In genomic region chr2:26648516-26648915, GRCh38 we compare ENCODE assay signal across 23 cellular contexts. TPM values are rescaled to one million over a fixed set of nuclear protein-coding genes. Genes with fewer than 3 reads are reported as not detected.
DNase-seq lines count a peak whose midpoint lies in the region; ATAC-seq and TF ChIP-seq lines count a peak whose summit lies in the region.
"Had no signal": no experiment of that assay in that cellular context is flagged by ENCODE, and none has a peak within 500 bp of the region (broad histone marks: within the 10 kb centered on the region; RNA-seq: fewer than 3 reads in every experiment).

No MANE protein-coding gene starts in this region.

- no peak overlapping the region for H3K4me3 ChIP-seq in spleen
- no peak overlapping the region for H3K4me3 ChIP-seq in osteoblast (ENCODE audit: insufficient read depth, low read length)
- no peak overlapping the region for H3K4me3 ChIP-seq in effector memory CD4-positive, alpha-beta T cell (ENCODE audit: insufficient read depth, low read depth, low read length, poor library complexity, severe bottlenecking)
- H3K4me3 ChIP-seq: MG63 had no signal

- no peak for ATAC-seq in left lobe of liver
- ATAC-seq in stimulated activated memory B cell treated with anti-CD40 and anti-IgM and Interleukin-4, amounts not matched to agents 10 μg/mL and 1 μg/mL and 100 μg/mL, for 72 hours = no peak

- H3K27me3 Mint-ChIP-seq in activated T-helper 2 cell treated with anti-CD3 and anti-CD28 coated beads, Interferon-gamma antibody, Interleukin-2, Interleukin-4, amounts not matched to agents 10 μg/mL and 5 μg/mL and 100 μg/mL, durations not matched to agents 14 hours and 24 hours and 36 hours (ENCODE audit: low read depth) = peaks cover 17% of the 10 kb centered on the region
- H3K27me3 Mint-ChIP-seq in stimulated activated memory B cell treated with anti-CD40 and anti-IgM and Interleukin-4, amounts not matched to agents 10 μg/mL and 1 μg/mL and 100 μg/mL, for 72 hours = peaks cover 74% of the 10 kb centered on the region

- H3K27ac Mint-ChIP-seq in activated T-helper 2 cell treated with anti-CD3 and anti-CD28 coated beads, Interferon-gamma antibody, Interleukin-2, Interleukin-4, amounts not matched to agents 10 μg/mL and 5 μg/mL and 100 μg/mL, durations not matched to agents 14 hours and 24 hours and 36 hours = no peak overlapping the region
- H3K27ac Mint-ChIP-seq in stimulated activated memory B cell treated with anti-CD40 and anti-IgM and Interleukin-4, amounts not matched to agents 10 μg/mL and 1 μg/mL and 100 μg/mL, for 72 hours = no peak overlapping the region
- H3K27ac Mint-ChIP-seq: CD4-positive, alpha-beta memory T cell had no signal

- no peaks in the 10 kb centered on the region for H3K36me3 Mint-ChIP-seq in activated T-helper 2 cell treated with anti-CD3 and anti-CD28 coated beads, Interferon-gamma antibody, Interleukin-2, Interleukin-4, amounts not matched to agents 10 μg/mL and 5 μg/mL and 100 μg/mL, durations not matched to agents 14 hours and 24 hours and 36 hours (ENCODE audit: low read depth)
- H3K36me3 Mint-ChIP-seq in stimulated activated memory B cell treated with anti-CD40 and anti-IgM and Interleukin-4, amounts not matched to agents 10 μg/mL and 1 μg/mL and 100 μg/mL, for 72 hours = no peaks in the 10 kb centered on the region
- H3K36me3 Mint-ChIP-seq: CD4-positive, alpha-beta memory T cell had no signal

- no peaks in the 10 kb centered on the region for H3K9me3 ChIP-seq in spleen
- no peaks in the 10 kb centered on the region for H3K9me3 ChIP-seq in osteoblast (ENCODE audit: low read depth, low read length)
- no peaks in the 10 kb centered on the region for H3K9me3 ChIP-seq in effector memory CD4-positive, alpha-beta T cell (ENCODE audit: control insufficient read depth, low read length)
- H3K9me3 ChIP-seq: MG63 had no signal

- TF ChIP-seq CTCF in spleen (IDR thresholded peaks at IDR 0.05 in 8 of 11, conservative IDR thresholded peaks at IDR 0.05 in 3 of 11) = no peak
- no peak for TF ChIP-seq CTCF in osteoblast (IDR thresholded peaks at IDR 0.05; ENCODE audit: extremely low read depth, low read depth, low read length)

- no peak for TF ChIP-seq POLR2A in spleen (IDR thresholded peaks at IDR 0.05)

- no peaks in the 10 kb centered on the region for H3K9me3 Mint-ChIP-seq in activated T-helper 2 cell treated with anti-CD3 and anti-CD28 coated beads, Interferon-gamma antibody, Interleukin-2, Interleukin-4, amounts not matched to agents 10 μg/mL and 5 μg/mL and 100 μg/mL, durations not matched to agents 14 hours and 24 hours and 36 hours
- no peaks in the 10 kb centered on the region for H3K9me3 Mint-ChIP-seq in stimulated activated memory B cell treated with anti-CD40 and anti-IgM and Interleukin-4, amounts not matched to agents 10 μg/mL and 1 μg/mL and 100 μg/mL, for 72 hours

- 67 to 85% (median 82%) methylated on average over 5 to 6 of the region's 6 CpGs for WGBS in spleen, 5 donors

- intact Hi-C loops in spleen (cut with DNase I; ENCODE audit: low total_unique reads) = no loop called here
- intact Hi-C loops in activated T-helper 2 cell treated with anti-CD3 and anti-CD28 coated beads, Interferon-gamma antibody, Interleukin-2, Interleukin-4, amounts not matched to agents 10 μg/mL and 5 μg/mL and 100 μg/mL, durations not matched to agents 14 hours and 24 hours and 36 hours (cut with micrococcal nuclease) = no loop called here

- no peak overlapping the region for H2AFZ ChIP-seq in osteoblast (ENCODE audit: low read length)

- no peaks in the 10 kb centered on the region for H3K4me1 Mint-ChIP-seq in activated T-helper 2 cell treated with anti-CD3 and anti-CD28 coated beads, Interferon-gamma antibody, Interleukin-2, Interleukin-4, amounts not matched to agents 10 μg/mL and 5 μg/mL and 100 μg/mL, durations not matched to agents 14 hours and 24 hours and 36 hours (ENCODE audit: low read depth)
- no peaks in the 10 kb centered on the region for H3K4me1 Mint-ChIP-seq in stimulated activated memory B cell treated with anti-CD40 and anti-IgM and Interleukin-4, amounts not matched to agents 10 μg/mL and 1 μg/mL and 100 μg/mL, for 72 hours
- H3K4me1 Mint-ChIP-seq: CD4-positive, alpha-beta memory T cell had no signal

- H3K27me3 ChIP-seq in spleen (replicated peaks in 1 of 7) (peaks cover 0 to 11% (median 0%) of the 10 kb centered on the region in 7 donors), osteoblast (ENCODE audit: insufficient read depth, low read length) (peaks cover 62% of the 10 kb centered on the region)
- no peaks in the 10 kb centered on the region for H3K27me3 ChIP-seq in effector memory CD4-positive, alpha-beta T cell (replicated peaks; ENCODE audit: control insufficient read depth, insufficient read depth, low read length, poor library complexity, severe bottlenecking)

- no peaks in the 10 kb centered on the region for H4K20me1 ChIP-seq in osteoblast (ENCODE audit: insufficient read depth, low read length)

- no peaks in the 10 kb centered on the region for H3K79me2 ChIP-seq in osteoblast (ENCODE audit: insufficient read depth, low read length)

- DNase-seq in ecto neural progenitor cell (ENCODE audit: low spot score) = peak; percentile 30
- peak; percentile 34 for DNase-seq in left lobe of liver (ENCODE audit: low spot score)
- peak; percentile 31 for DNase-seq in spleen
- DNase-seq in osteoblast (ENCODE audit: insufficient read length, low spot score, missing footprints) = no peak
- DNase-seq in effector memory CD4-positive, alpha-beta T cell = no peak
- no peak for DNase-seq in activated T-helper 2 cell treated with anti-CD3 and anti-CD28 coated beads, Interferon-gamma antibody, Interleukin-2, Interleukin-4, amounts not matched to agents 10 μg/mL and 5 μg/mL and 100 μg/mL, durations not matched to agents 14 hours and 24 hours and 36 hours (ENCODE audit: low spot score)
- DNase-seq: C1 segment of cervical spinal cord; CD4-positive, alpha-beta memory T cell; COR-L47; GDM1; IMR-90; KG1; MG63; NCI-H1105 treated with DMSO at 0.1 percent for 48 hours; NCI-H2029; NCI-H69; SHP77 had no signal

- no peak overlapping the region for H3K4me2 ChIP-seq in osteoblast (ENCODE audit: insufficient read depth, low read length)

- H3K27ac ChIP-seq in spleen (no peak overlapping the region), osteoblast (ENCODE audit: low read depth, low read length) (no peak overlapping the region)
- no peak overlapping the region for H3K27ac ChIP-seq in effector memory CD4-positive, alpha-beta T cell (ENCODE audit: insufficient read depth, low read length, poor library complexity, severe bottlenecking)
- H3K27ac ChIP-seq: RWPE1 had no signal

- H3K36me3 ChIP-seq in spleen (no peaks in the 10 kb centered on the region), osteoblast (ENCODE audit: insufficient read depth, low read length) (no peaks in the 10 kb centered on the region)
- H3K36me3 ChIP-seq in effector memory CD4-positive, alpha-beta T cell (ENCODE audit: control insufficient read depth, insufficient read depth, low read length) = no peaks in the 10 kb centered on the region
- H3K36me3 ChIP-seq: MG63 had no signal

- peaks cover 0 to 18% (median 4%) of the 10 kb centered on the region in 6 donors for H3K4me1 ChIP-seq in spleen
- H3K4me1 ChIP-seq in osteoblast (ENCODE audit: insufficient read depth, low read length) = no peaks in the 10 kb centered on the region
- no peaks in the 10 kb centered on the region for H3K4me1 ChIP-seq in effector memory CD4-positive, alpha-beta T cell (ENCODE audit: control insufficient read depth, insufficient read depth, low read length, poor library complexity, severe bottlenecking)

- H3K4me3 Mint-ChIP-seq in activated T-helper 2 cell treated with anti-CD3 and anti-CD28 coated beads, Interferon-gamma antibody, Interleukin-2, Interleukin-4, amounts not matched to agents 10 μg/mL and 5 μg/mL and 100 μg/mL, durations not matched to agents 14 hours and 24 hours and 36 hours (ENCODE audit: low read depth) = no peak overlapping the region
- H3K4me3 Mint-ChIP-seq in stimulated activated memory B cell treated with anti-CD40 and anti-IgM and Interleukin-4, amounts not matched to agents 10 μg/mL and 1 μg/mL and 100 μg/mL, for 72 hours = no peak overlapping the region
- H3K4me3 Mint-ChIP-seq: CD4-positive, alpha-beta memory T cell had no signal

RNA-seq across cellular contexts. Expression of gene CIB4, which starts 7.3 kb away (rescaled TPM):
- total RNA-seq in left lobe of liver (not detected), spleen (not detected), osteoblast (not detected in 2 replicates)
- polyA plus RNA-seq in spleen = not detected
- total RNA-seq in activated T-helper 2 cell treated with anti-CD3 and anti-CD28 coated beads, Interferon-gamma antibody, Interleukin-2, Interleukin-4, amounts not matched to agents 10 μg/mL and 5 μg/mL and 100 μg/mL, durations not matched to agents 14 hours and 24 hours and 36 hours = not detected in 2 replicates
- total RNA-seq: A673; CD4-positive, alpha-beta memory T cell; H4; IMR-90; OCI-LY7; SK-MEL-5 had no signal
- polyA plus RNA-seq: CD4-positive, alpha-beta memory T cell; IMR-90 had no signal

RNA-seq across cellular contexts. Expression of gene KCNK3, which starts 44.0 kb away (rescaled TPM):
- total RNA-seq in left lobe of liver = 0.43 TPM
- 1 to 10 TPM; 1.1 to 6.0 (median 2.9) TPM for total RNA-seq in spleen
- 1 to 10 TPM in 1 of 3 donors, under 1 TPM in 2; 0.61 to 1.2 (median 0.83) TPM for polyA plus RNA-seq in spleen
- not detected in 2 replicates for total RNA-seq in osteoblast
- not detected in 2 replicates for total RNA-seq in activated T-helper 2 cell treated with anti-CD3 and anti-CD28 coated beads, Interferon-gamma antibody, Interleukin-2, Interleukin-4, amounts not matched to agents 10 μg/mL and 5 μg/mL and 100 μg/mL, durations not matched to agents 14 hours and 24 hours and 36 hours
- total RNA-seq: CD4-positive, alpha-beta memory T cell; OCI-LY7; SK-MEL-5 had no signal
- polyA plus RNA-seq: CD4-positive, alpha-beta memory T cell had no signal

Comparison
In these comparisons a context has a peak if more than half of its experiments do, and no peak if none do; other contexts are left out.
1. DNase-seq: peak in ecto neural progenitor cell (single experiment), left lobe of liver (single experiment) and spleen (single experiment); none in osteoblast (single experiment), effector memory CD4-positive, alpha-beta T cell (0 of 3) and activated T-helper 2 cell treated with anti-CD3 and anti-CD28 coated beads, Interferon-gamma antibody, Interleukin-2, Interleukin-4, amounts not matched to agents 10 μg/mL and 5 μg/mL and 100 μg/mL, durations not matched to agents 14 hours and 24 hours and 36 hours (single experiment).